18 cellular contexts compared by ENCODE assay signal in genomic region chr18:50719471-50719987, GRCh38.
"Had no signal": no experiment of that assay in that cellular context is flagged by ENCODE, and none has a peak within 500 bp of the region (broad histone marks: within the 10 kb centered on the region; RNA-seq: fewer than 3 reads in every experiment).

No MANE protein-coding gene starts in this region.

- DNase-seq: KBM-7, MV-4-11, NCI-H1048, NCI-H1105, NCI-H1417, NCI-H1436 treated with DMSO at 0.1 percent for 48 hours, NCI-H1694 treated with DMSO at 0.1 percent for 48 hours, NCI-H1930, NCI-H2081, NCI-H2107, NCI-H2227 treated with DMSO at 0.1 percent for 48 hours, NCI-H69, NCI-H774, PC-3, SHP77, SK-N-SH had no signal

- H3K27ac ChIP-seq: RWPE1 had no signal

- ATAC-seq: Panc1, PC-3 had no signal

- H3K9me3 ChIP-seq: SK-N-SH had no signal
